14 cellular contexts compared by ENCODE assay signal in genomic region chr6:137879301-137879700, GRCh38. TPM values are rescaled to one million over a fixed set of nuclear protein-coding genes. Genes with fewer than 3 reads are reported as not detected.
DNase-seq lines count a peak whose midpoint lies in the region; ATAC-seq lines count a peak whose summit lies in the region.
"Had no signal": no experiment of that assay in that cellular context is flagged by ENCODE, and none has a peak within 500 bp of the region (broad histone marks: within the 10 kb centered on the region; RNA-seq: fewer than 3 reads in every experiment).

No MANE protein-coding gene starts in this region.

- no peaks in the 10 kb centered on the region for H3K27me3 Mint-ChIP-seq in activated T-cell treated with anti-CD3 and anti-CD28 coated beads, Interleukin-2, amount 50 U/mL, for 4 hours (ENCODE audit: low read depth)

- H3K9me3 Mint-ChIP-seq in activated T-cell treated with anti-CD3 and anti-CD28 coated beads, Interleukin-2, amount 50 U/mL, for 4 hours, result no peaks in the 10 kb centered on the region

- H3K9ac ChIP-seq in iPS-20b (ENCODE audit: low read depth, low read length), result no peak overlapping the region
- peak overlapping the region in 2 of 5 donors; percentile 38 to 52 for H3K9ac ChIP-seq in subcutaneous abdominal adipose tissue (ENCODE audit: low read length in 5 of 5)

- H3K36me3 ChIP-seq in KOPT-K1 (ENCODE audit: insufficient read depth, low read length) (peaks cover 95% of the 10 kb centered on the region), iPS-20b (ENCODE audit: insufficient read depth, low read depth, low read length) (peaks cover 61% of the 10 kb centered on the region), subcutaneous abdominal adipose tissue (ENCODE audit: control insufficient read depth in 5 of 5, insufficient read depth in 5 of 5, low read length in 5 of 5) (peaks cover 35 to 88% (median 80%) of the 10 kb centered on the region in 5 donors)

- ATAC-seq in activated T-cell treated with anti-CD3 and anti-CD28 coated beads, Interleukin-2, amount 50 U/mL, for 4 hours, result no peak
- no peak for ATAC-seq in GM21717 (IDR thresholded peaks at IDR 0.05; ENCODE audit: unreplicated experiment)
- ATAC-seq: left colon had no signal

- peaks cover 84% of the 10 kb centered on the region for H3K4me1 Mint-ChIP-seq in activated T-cell treated with anti-CD3 and anti-CD28 coated beads, Interleukin-2, amount 50 U/mL, for 4 hours (ENCODE audit: low read depth)

- H3K4me1 ChIP-seq in iPS-20b (ENCODE audit: insufficient read depth, low read length) (peaks cover 14% of the 10 kb centered on the region), subcutaneous abdominal adipose tissue (ENCODE audit: control insufficient read depth in 5 of 5, insufficient read depth in 5 of 5, low read length in 5 of 5) (peaks cover 5 to 41% (median 36%) of the 10 kb centered on the region in 5 donors)

- no peak for DNase-seq in activated T-cell treated with anti-CD3 and anti-CD28 coated beads, Interleukin-2, amount 50 U/mL, for 4 hours
- DNase-seq in activated T-cell treated with anti-CD3 and anti-CD28 coated beads for 4 hours (no peak), NCI-H524 (lab: John Stamatoyannopoulos, UW) (no peak), SKM-1 (lab: John Stamatoyannopoulos, UW; ENCODE audit: unreplicated experiment) (no peak)
- DNase-seq: brain microvascular endothelial cell, HCEC 1CT, left colon, NCI-H1048, RPMI8226 had no signal

- H3K4me3 ChIP-seq in iPS-20b (ENCODE audit: low read length), result peak overlapping the region; percentile 29; the same call in 1 of the 2 replicates
- peak overlapping the region in 1 of 5 donors; percentile 1 for H3K4me3 ChIP-seq in subcutaneous abdominal adipose tissue (ENCODE audit: low read depth in 1 of 5, low read length in 5 of 5)
- H3K4me3 ChIP-seq: skin epidermis had no signal

- peak overlapping the region; percentile 92 for H3K27ac ChIP-seq in KOPT-K1 (ENCODE audit: low read depth, low read length, poor library complexity, severe bottlenecking)
- no peak overlapping the region for H3K27ac ChIP-seq in iPS-20b (ENCODE audit: low read length)
- peak overlapping the region; percentile 72 for H3K27ac ChIP-seq in subcutaneous abdominal adipose tissue (ENCODE audit: low read depth, low read length)
- H3K27ac ChIP-seq: brain microvascular endothelial cell had no signal

- no peaks in the 10 kb centered on the region for H3K9me3 ChIP-seq in KOPT-K1 (ENCODE audit: insufficient read depth, low read length, poor library complexity, severe bottlenecking)
- no peaks in the 10 kb centered on the region for H3K9me3 ChIP-seq in iPS-20b (ENCODE audit: insufficient read depth, low read depth, low read length)
- no peaks in the 10 kb centered on the region for H3K9me3 ChIP-seq in subcutaneous abdominal adipose tissue (ENCODE audit: control insufficient read depth in 5 of 5, low read length in 5 of 5)

- H3K36me3 Mint-ChIP-seq in activated T-cell treated with anti-CD3 and anti-CD28 coated beads, Interleukin-2, amount 50 U/mL, for 4 hours (ENCODE audit: insufficient read depth), result peaks cover 81% of the 10 kb centered on the region

- peak overlapping the region; percentile 54 for H3K4me3 Mint-ChIP-seq in activated T-cell treated with anti-CD3 and anti-CD28 coated beads, Interleukin-2, amount 50 U/mL, for 4 hours

- no peaks in the 10 kb centered on the region; the same call in 1 of the 2 replicates for H3K27me3 ChIP-seq in iPS-20b (ENCODE audit: insufficient read depth, low read length)
- no peaks in the 10 kb centered on the region for H3K27me3 ChIP-seq in subcutaneous abdominal adipose tissue (ENCODE audit: control insufficient read depth in 5 of 5, insufficient read depth in 4 of 5, low read length in 5 of 5)
- H3K27me3 ChIP-seq: brain microvascular endothelial cell had no signal

RNA-seq across cellular contexts. Expression of gene TNFAIP3, which starts 12.2 kb away (rescaled TPM):
- total RNA-seq in activated T-cell treated with anti-CD3 and anti-CD28 coated beads, Interleukin-2, amount 50 U/mL, for 4 hours, result 100 to 1,000 TPM; 254 to 441 (median 334) TPM
